1 cellular context compared by ENCODE assay signal in the genomic region with DNA sequence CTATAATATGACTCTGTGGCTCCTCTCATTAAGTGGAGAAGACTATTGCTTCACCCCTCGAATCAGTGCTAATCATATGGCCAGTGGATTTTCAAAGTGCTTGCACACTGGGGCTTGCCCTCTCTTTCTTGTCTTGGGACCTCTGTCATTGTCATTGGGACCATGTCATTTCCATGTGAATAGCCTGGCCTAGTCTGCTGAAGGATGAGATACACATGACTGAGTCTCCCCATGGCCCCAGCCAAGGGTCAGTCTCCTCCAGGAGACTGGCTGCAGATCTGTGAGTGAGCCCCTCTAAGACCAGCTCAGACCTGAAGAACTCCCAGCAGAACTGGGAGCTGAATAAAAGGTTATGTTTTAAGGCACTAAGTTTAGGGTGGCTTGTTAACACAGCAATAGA.
TF ChIP-seq lines count a peak whose summit lies in the region.

No MANE protein-coding gene starts in this region.

TF ChIP-seq in GM23338, 12 proteins besides CTCF, POLR2A, EP300 and RAD21 (continued from another document):
- TF ChIP-seq ZNF462 (CRISPR knock-in tag; IDR thresholded peaks at IDR 0.05) (no peak), EZH2 (IDR thresholded peaks at IDR 0.05; ENCODE audit: low read depth, unreplicated experiment) (no peak)
- TF ChIP-seq, protein P1, sequence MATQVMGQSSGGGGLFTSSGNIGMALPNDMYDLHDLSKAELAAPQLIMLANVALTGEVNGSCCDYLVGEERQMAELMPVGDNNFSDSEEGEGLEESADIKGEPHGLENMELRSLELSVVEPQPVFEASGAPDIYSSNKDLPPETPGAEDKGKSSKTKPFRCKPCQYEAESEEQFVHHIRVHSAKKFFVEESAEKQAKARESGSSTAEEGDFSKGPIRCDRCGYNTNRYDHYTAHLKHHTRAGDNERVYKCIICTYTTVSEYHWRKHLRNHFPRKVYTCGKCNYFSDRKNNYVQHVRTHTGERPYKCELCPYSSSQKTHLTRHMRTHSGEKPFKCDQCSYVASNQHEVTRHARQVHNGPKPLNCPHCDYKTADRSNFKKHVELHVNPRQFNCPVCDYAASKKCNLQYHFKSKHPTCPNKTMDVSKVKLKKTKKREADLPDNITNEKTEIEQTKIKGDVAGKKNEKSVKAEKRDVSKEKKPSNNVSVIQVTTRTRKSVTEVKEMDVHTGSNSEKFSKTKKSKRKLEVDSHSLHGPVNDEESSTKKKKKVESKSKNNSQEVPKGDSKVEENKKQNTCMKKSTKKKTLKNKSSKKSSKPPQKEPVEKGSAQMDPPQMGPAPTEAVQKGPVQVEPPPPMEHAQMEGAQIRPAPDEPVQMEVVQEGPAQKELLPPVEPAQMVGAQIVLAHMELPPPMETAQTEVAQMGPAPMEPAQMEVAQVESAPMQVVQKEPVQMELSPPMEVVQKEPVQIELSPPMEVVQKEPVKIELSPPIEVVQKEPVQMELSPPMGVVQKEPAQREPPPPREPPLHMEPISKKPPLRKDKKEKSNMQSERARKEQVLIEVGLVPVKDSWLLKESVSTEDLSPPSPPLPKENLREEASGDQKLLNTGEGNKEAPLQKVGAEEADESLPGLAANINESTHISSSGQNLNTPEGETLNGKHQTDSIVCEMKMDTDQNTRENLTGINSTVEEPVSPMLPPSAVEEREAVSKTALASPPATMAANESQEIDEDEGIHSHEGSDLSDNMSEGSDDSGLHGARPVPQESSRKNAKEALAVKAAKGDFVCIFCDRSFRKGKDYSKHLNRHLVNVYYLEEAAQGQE (IDR thresholded peaks at IDR 0.05; ENCODE audit: unreplicated experiment): no peak
